ENCODE assay signal across 8 cellular contexts in genomic region chr9:137459601-137460362, GRCh38. TPM values are rescaled to one million over a fixed set of nuclear protein-coding genes. Genes with fewer than 3 reads are reported as not detected.
A peak's percentile ranks its signal among the peaks of the same experiment; 100 is the strongest.
DNase-seq lines count a peak whose midpoint lies in the region; ATAC-seq and TF ChIP-seq lines count a peak whose summit lies in the region.

No MANE protein-coding gene starts in this region.

- TF ChIP-seq CTCF in Calu3 (IDR thresholded peaks at IDR 0.05; ENCODE audit: unreplicated experiment) (no peak), fibroblast of pulmonary artery (IDR thresholded peaks at IDR 0.05; ENCODE audit: low read length, missing control alignments) (no peak), prostate gland (IDR thresholded peaks at IDR 0.05) (no peak)

- no peaks in the 10 kb centered on the region for H3K27me3 ChIP-seq in prostate gland (replicated peaks; ENCODE audit: insufficient read depth)

- DNase-seq in Calu3 (no peak), T-cell (no peak), fibroblast of pulmonary artery (ENCODE audit: low read depth) (no peak), prostate gland (ENCODE audit: low spot score) (no peak), NCI-H1436 treated with DMSO at 0.1 percent for 48 hours (lab: John Stamatoyannopoulos, UW) (no peak), hippocampal formation (lab: John Stamatoyannopoulos, UW) (no peak)

- H3K4me3 Mint-ChIP-seq in Calu3 (ENCODE audit: low read depth, unreplicated experiment) = peak overlapping the region; percentile 45
- H3K4me3 Mint-ChIP-seq in T-cell = peak overlapping the region; percentile 61 to 72 (median 66)

- CTCF ChIA-PET in Calu3 (lab: Charles Lee) (interaction anchor here (1.0 to 1.1 kb wide), 2 partner anchors 37 to 47 kb away, joined by 3 to 4 read pairs; partner anchors contain the start of genes EXD3 and NOXA1), T-cell (lab: Charles Lee) (interaction anchor here in 1 of 2 donors (0.8 kb wide), 1 partner anchor 37 kb away, joined by 3 read pairs; the partner anchor contains the start of genes EXD3 and NOXA1)

- POLR2A ChIA-PET in T-cell (lab: Charles Lee) = no interaction called here

- no TSS peak for BruUV-seq in Calu3 (replicated peaks; lab: Mats Ljungman, UMichigan)

- intact Hi-C loops in Calu3 (cut with micrococcal nuclease; ENCODE audit: unreplicated experiment) (no loop called here), prostate gland (cut with DNase I) (no loop called here)

- H3K36me3 Mint-ChIP-seq in Calu3 (ENCODE audit: insufficient read depth, unreplicated experiment) (peaks cover 14% of the 10 kb centered on the region), T-cell (no peaks in the 10 kb centered on the region)

- no peaks in the 10 kb centered on the region for H3K9me3 ChIP-seq in prostate gland

- H3K4me1 Mint-ChIP-seq in Calu3 (ENCODE audit: low read depth, unreplicated experiment) = no peaks in the 10 kb centered on the region
- H3K4me1 Mint-ChIP-seq in T-cell = peaks cover 31 to 43% (median 37%) of the 10 kb centered on the region in 3 donors

- peaks cover 9% of the 10 kb centered on the region for H3K4me1 ChIP-seq in prostate gland (replicated peaks)

- no peaks in the 10 kb centered on the region for H3K9me3 Mint-ChIP-seq in Calu3 (ENCODE audit: low read depth, unreplicated experiment)
- H3K9me3 Mint-ChIP-seq in T-cell = no peaks in the 10 kb centered on the region

- no peak for TF ChIP-seq POLR2A in prostate gland (IDR thresholded peaks at IDR 0.05)

- H3K27ac Mint-ChIP-seq in Calu3 (ENCODE audit: unreplicated experiment) = no peak overlapping the region
- peak overlapping the region; percentile 69 to 82 for H3K27ac Mint-ChIP-seq in T-cell

- H3K27me3 Mint-ChIP-seq in Calu3 (ENCODE audit: unreplicated experiment) (no peaks in the 10 kb centered on the region), T-cell (no peaks in the 10 kb centered on the region)

- peak overlapping the region; percentile 36 for H3K4me3 ChIP-seq in fibroblast of pulmonary artery (replicated peaks; ENCODE audit: low read depth, low read length)
- H3K4me3 ChIP-seq in prostate gland = peak overlapping the region; percentile 50 to 76

- no peaks in the 10 kb centered on the region for H3K36me3 ChIP-seq in prostate gland

- WGBS in prostate gland = 31% methylated on average over 15 of the region's 15 CpGs

- peak overlapping the region; percentile 58 to 69 for H3K27ac ChIP-seq in prostate gland

- ATAC-seq in T-cell (replicated peaks in 1 of 4) = no peak
- ATAC-seq in HG03108 (IDR thresholded peaks at IDR 0.05; ENCODE audit: unreplicated experiment) = no peak
- ATAC-seq in HG02840 (IDR thresholded peaks at IDR 0.05; ENCODE audit: low FRiP score, unreplicated experiment) = no peak

RNA-seq across cellular contexts. Expression of gene NSMF, which starts 0.6 kb away (rescaled TPM):
- total RNA-seq in Calu3 (2022) (31.6 and 38.3 TPM in 2 replicates), T-cell (10 to 100 TPM; 40.5 to 89.5 (median 51.7) TPM), prostate gland (100 to 1,000 TPM in 1 of 2 donors, 10 to 100 TPM in 1; 42.4 to 128 TPM)

RNA-seq across cellular contexts. Expression of gene ENTPD8, which starts 18.6 kb away (rescaled TPM):
- total RNA-seq in Calu3 (2022) (0.97 and 1.6 TPM in 2 replicates), T-cell (not detected), prostate gland (1 to 10 TPM; 1.8 TPM)

RNA-seq across cellular contexts. Expression of gene NOXA1, which starts 36.6 kb away (rescaled TPM):
- total RNA-seq in Calu3 (2022) (12.0 and 12.3 TPM in 2 replicates), T-cell (10 to 100 TPM in 2 of 5 donors, 1 to 10 TPM in 3; 6.4 to 11.7 (median 8.1) TPM), prostate gland (10 to 100 TPM in 1 of 2 donors, 1 to 10 TPM in 1; 7.5 to 17.1 TPM)

RNA-seq across cellular contexts. Expression of gene EXD3, which starts 36.8 kb away (rescaled TPM):
- total RNA-seq in Calu3 (2022) = 13.2 and 15.3 TPM in 2 replicates
- total RNA-seq in T-cell = 10 to 100 TPM; 18.5 to 43.8 (median 38.0) TPM
- 10 to 100 TPM; 32.6 to 44.8 TPM for total RNA-seq in prostate gland
